Comparison of ENCODE assay signal across 27 cellular contexts in genomic region chr1:10433790-10434189, GRCh38. TPM values are rescaled to one million over a fixed set of nuclear protein-coding genes. Genes with fewer than 3 reads are reported as not detected.
DNase-seq lines count a peak whose midpoint lies in the region; ATAC-seq, FAIRE-seq and TF ChIP-seq lines count a peak whose summit lies in the region.
"Had no signal": no experiment of that assay in that cellular context is flagged by ENCODE, and none has a peak within 500 bp of the region (broad histone marks: within the 10 kb centered on the region; RNA-seq: fewer than 3 reads in every experiment).

No MANE protein-coding gene starts in this region.

- H3K4me1 ChIP-seq in BLaER1 (peaks cover 40% of the 10 kb centered on the region), GM12878 (ENCODE audit: control insufficient read depth, insufficient read depth, low read length) (peaks cover 21% of the 10 kb centered on the region)

- H3K9ac ChIP-seq in BLaER1 (no peak overlapping the region), GM12878 (ENCODE audit: control insufficient read depth, insufficient read depth, low read length) (0 out of 2 replicates have a peak overlapping the region, but pooled peaks have one; percentile 25)

- H3K9me3 ChIP-seq in BLaER1 (no peaks in the 10 kb centered on the region), GM12878 (replicated peaks; ENCODE audit: control insufficient read depth, insufficient read depth, low read length) (no peaks in the 10 kb centered on the region), MG63 (no peaks in the 10 kb centered on the region)
- H3K9me3 ChIP-seq: Caco-2 had no signal

- SMC1A ChIA-PET in GM12878 (lab: Charles Lee; ENCODE audit: uncharacterized antibody, unreplicated experiment) = interaction anchor here (0.6 to 9.0 kb wide), 10 partner anchors 9 to 127 kb away, joined by 3 to 122 read pairs (median 4); partner anchors contain the start of genes DFFA, PEX14 and PGD

- CTCF ChIA-PET in GM12878 (lab: Yijun Ruan, JAX) = interaction anchor here (0.7 to 10.5 kb wide), 9 partner anchors 9 to 648 kb away, joined by 3 to 292 read pairs (median 5); no protein-coding TSS in a partner anchor

- H3K4me1 Mint-ChIP-seq in IgD-negative memory B cell = peaks cover 15 to 20% (median 17%) of the 10 kb centered on the region in 3 donors
- peaks cover 36% of the 10 kb centered on the region for H3K4me1 Mint-ChIP-seq in neural crest cell

- no peaks in the 10 kb centered on the region for H3K27me3 ChIP-seq in BLaER1
- H3K27me3 ChIP-seq in GM12878 (replicated peaks in 1 of 2; ENCODE audit: control insufficient read depth in 2 of 2, insufficient read depth in 2 of 2, low read length in 1 of 2) = no peaks in the 10 kb centered on the region
- H3K27me3 ChIP-seq in MG63 = no peaks in the 10 kb centered on the region

- H3K36me3 Mint-ChIP-seq in IgD-negative memory B cell (no peaks in the 10 kb centered on the region), neural crest cell (ENCODE audit: low read depth) (peaks cover 4% of the 10 kb centered on the region)
- H3K36me3 Mint-ChIP-seq: T-cell had no signal

- H3K4me3 Mint-ChIP-seq in IgD-negative memory B cell (peak overlapping the region in 3 of 4 donors; percentile 17 to 90 (median 28)), neural crest cell (peak overlapping the region; percentile 70)
- H3K4me3 Mint-ChIP-seq: CD8-positive, alpha-beta T cell; GM23338; H9; T-cell had no signal

- TF ChIP-seq CTCF in GM12878 (IDR thresholded peaks at IDR 0.05 in 2 of 3, conservative IDR thresholded peaks at IDR 0.05 in 1 of 3; ENCODE audit: control insufficient read depth in 2 of 3, extremely low read depth in 1 of 3, insufficient read depth in 1 of 3, low read depth in 3 of 3, low read length in 3 of 3) (no peak), neural crest cell (conservative IDR thresholded peaks at IDR 0.05) (no peak)

- RAD21 ChIA-PET in GM12878 (lab: Charles Lee; ENCODE audit: unreplicated experiment) = interaction anchor here (0.6 to 7.6 kb wide), 6 partner anchors 23 to 776 kb away, joined by 3 to 191 read pairs (median 3); no protein-coding TSS in a partner anchor

- peak overlapping the region; percentile 35 for H2AFZ ChIP-seq in GM12878 (ENCODE audit: control insufficient read depth, low read depth, low read length)
- H2AFZ ChIP-seq: GM23338 had no signal

- peak; percentile 37 for ATAC-seq in GM12878
- no peak for ATAC-seq in GM19455 (IDR thresholded peaks at IDR 0.05; ENCODE audit: unreplicated experiment)
- ATAC-seq: CD8-positive, alpha-beta T cell; GM23338; T-cell had no signal

- H3K9me3 Mint-ChIP-seq in IgD-negative memory B cell (no peaks in the 10 kb centered on the region), neural crest cell (no peaks in the 10 kb centered on the region)
- H3K9me3 Mint-ChIP-seq: CD8-positive, alpha-beta T cell; GM23338; H9; T-cell had no signal

- intact Hi-C loops in GM12878 (cut with micrococcal nuclease; ENCODE audit: unreplicated experiment) = no loop called here

- peak overlapping the region; percentile 99 for H3K4me2 ChIP-seq in BLaER1
- peak overlapping the region; percentile 68 for H3K4me2 ChIP-seq in GM12878 (ENCODE audit: control insufficient read depth, insufficient read depth)
- H3K4me2 ChIP-seq: GM23338 had no signal

- no TSS peak for BruUV-seq in GM12878 (replicated peaks; lab: Mats Ljungman, UMichigan)

- TF ChIP-seq RAD21 in GM12878 (IDR thresholded peaks at IDR 0.05; ENCODE audit: insufficient read depth, low read depth, low read length) = no peak

- no peak for DNase-seq in GM12878 (ENCODE audit: low read depth, low spot score)
- no peak for DNase-seq in neural crest cell (ENCODE audit: low read depth, low spot score)
- DNase-seq in MG63 = no peak
- DNase-seq in activated CD4-positive, CD25-positive, alpha-beta regulatory T cell (lab: John Stamatoyannopoulos, UW) = no peak
- no peak for DNase-seq in activated CD4-positive, alpha-beta T cell treated with anti-CD3 and anti-CD28 coated beads, Interleukin-2, amount 50 U/mL, for 4 hours
- DNase-seq: 8988T; ACHN; C1 segment of cervical spinal cord; Caco-2; CD8-positive, alpha-beta T cell; EL; GDM1; H9; Kasumi-1; NCI-H2029; NCI-H446 treated with DMSO at 0.1 percent for 48 hours; NCI-H526; NCI-H82; NK-92 treated with Interleukin-12 subunit alpha and Interleukin-12 subunit beta, amount 100 ng/mL, for 24 hours; SHP77; T-cell had no signal

- no peak for TF ChIP-seq EP300 in GM12878 (IDR thresholded peaks at IDR 0.05; ENCODE audit: borderline replicate concordance in 1 of 2, control insufficient read depth in 1 of 2, low read depth in 2 of 2, low read length in 2 of 2)

- no peak overlapping the region for H3K27ac ChIP-seq in BLaER1
- 0 out of 2 replicates have a peak overlapping the region, but pooled peaks have one; percentile 40 for H3K27ac ChIP-seq in GM12878 (ENCODE audit: control insufficient read depth, insufficient read depth)

- peaks cover 7% of the 10 kb centered on the region for H3K79me2 ChIP-seq in GM12878 (ENCODE audit: control insufficient read depth, insufficient read depth, low read length)

- FAIRE-seq in GM12878 (lab: Jason Lieb, UNC) = no peak

- H3K27me3 Mint-ChIP-seq in IgD-negative memory B cell = no peaks in the 10 kb centered on the region
- H3K27me3 Mint-ChIP-seq in neural crest cell (ENCODE audit: low read depth) = no peaks in the 10 kb centered on the region
- H3K27me3 Mint-ChIP-seq: T-cell had no signal

- TF ChIP-seq POLR2A in GM12878 (IDR thresholded peaks at IDR 0.05; ENCODE audit: low read depth, low read length) = no peak

- in situ Hi-C loops in GM12878 (cut with MboI) = loop anchor here (5.0 to 10.0 kb wide), 2 partner anchors 59 to 431 kb away; no protein-coding TSS in a partner anchor

- no peaks in the 10 kb centered on the region for H4K20me1 ChIP-seq in BLaER1
- H4K20me1 ChIP-seq in GM12878 (ENCODE audit: control insufficient read depth, insufficient read depth) = no peaks in the 10 kb centered on the region

- POLR2A ChIA-PET in GM12878 (lab: Charles Lee) = interaction anchor here (0.6 to 2.8 kb wide), 7 partner anchors 13 to 483 kb away, joined by 3 to 10 read pairs (median 3); partner anchors contain the start of gene DFFA

- H3K27ac Mint-ChIP-seq in IgD-negative memory B cell (peak overlapping the region in 2 of 3 donors; percentile 75 to 97), neural crest cell (ENCODE audit: unreplicated experiment) (no peak overlapping the region)
- H3K27ac Mint-ChIP-seq: CD8-positive, alpha-beta T cell; GM23338; T-cell had no signal

- WGBS in GM12878 (ENCODE audit: insufficient coverage, insufficient replicate concordance, low lambda C conversion rate, missing lambda C conversion rate) = 26% methylated on average over 11 of the region's 11 CpGs

- 0 out of 2 replicates have a peak, but pooled peaks cover 14% of the 10 kb centered on the region for H3K36me3 ChIP-seq in BLaER1
- no peaks in the 10 kb centered on the region for H3K36me3 ChIP-seq in GM12878 (ENCODE audit: control insufficient read depth in 2 of 2, insufficient read depth in 2 of 2, low read length in 1 of 2)
- no peaks in the 10 kb centered on the region for H3K36me3 ChIP-seq in MG63

- H3K4me3 ChIP-seq in BLaER1 = no peak overlapping the region
- peak overlapping the region; percentile 16; the same call in 1 of the 2 replicates for H3K4me3 ChIP-seq in GM12878
- no peak overlapping the region for H3K4me3 ChIP-seq in MG63
- H3K4me3 ChIP-seq: GM23338 had no signal

RNA-seq across cellular contexts. Expression of gene CENPS, which starts 3.6 kb away (rescaled TPM):
- polyA plus RNA-seq in IgD-negative memory B cell (12.3 TPM), GM12878 (2011; rRNA removed) (9.4 and 15.0 TPM in 2 replicates), GM12878 (2014; fragmentation: Illumina TruSeq; extraction: Trizol) (13.3 and 15.8 TPM in 2 replicates), GM12878 (2014; fragmentation: Nextera tagmentation; extraction: Ambion mirVana) (10 to 100 TPM; 10.9 to 17.5 TPM), GM12878 (2014; rRNA removed) (13.7 and 14.3 TPM in 2 replicates), GM12878 (2016; fragmentation: Nextera tagmentation; extraction: Ambion mirVana) (10 to 100 TPM; 46.2 to 51.7 TPM)
- 3.0 and 6.2 TPM in 2 replicates for total RNA-seq in GM12878 (2013; cell fraction: nucleolus; rRNA removed)
- total RNA-seq in GM12878 (2014; rRNA removed) (10.5 and 13.3 TPM in 2 replicates), GM12878 (2014; rRNA removed; fragmentation: Illumina TruSeq; extraction: Trizol) (20.7 and 21.7 TPM in 2 replicates), GM12878 (2021) (16.3 and 17.7 TPM in 2 replicates), neural crest cell (25.9 and 26.9 TPM in 2 replicates)
- polyA plus RNA-seq in GM12878 (2011; ENCODE audit: low read depth) = 6.8 TPM
- polyA plus RNA-seq in GM12878 (2011; cell fraction: cytosol; rRNA removed) = 7.1 and 8.1 TPM in 2 replicates
- polyA plus RNA-seq in GM12878 (2011; cell fraction: nucleus; rRNA removed) = 4.9 and 5.6 TPM in 2 replicates
- 11.6 and 12.7 TPM in 2 replicates for polyA plus RNA-seq in GM12878 (2012)
- 2.3 and 2.9 TPM in 2 replicates for polyA minus RNA-seq in GM12878 (2011; rRNA and poly(A)+ RNA removed)
- 1.9 and 2.6 TPM in 2 replicates for polyA minus RNA-seq in GM12878 (2011; cell fraction: cytosol; rRNA and poly(A)+ RNA removed)
- polyA minus RNA-seq in GM12878 (2011; cell fraction: nucleus; rRNA and poly(A)+ RNA removed) = 2.1 and 6.8 TPM in 2 replicates
- total RNA-seq in MG63 (2014; rRNA removed; shearing (Covaris generic); ENCODE audit: low replicate concordance) = 13.3 and 15.0 TPM in 2 replicates

RNA-seq across cellular contexts. Expression of gene CORT, which starts 16.0 kb away (rescaled TPM):
- polyA plus RNA-seq in IgD-negative memory B cell (not detected), GM12878 (2011; rRNA removed) (0.10 and 0.12 TPM in 2 replicates), GM12878 (2014; fragmentation: Illumina TruSeq; extraction: Trizol) (0.09 and 0.57 TPM in 2 replicates), GM12878 (2014; fragmentation: Nextera tagmentation; extraction: Ambion mirVana) (under 1 TPM in 1 of 2 experiments, not detected in 1; 0.09 TPM), GM12878 (2014; rRNA removed) (0.32 TPM in 1 of 2 replicates, not detected in the other), GM12878 (2016; fragmentation: Nextera tagmentation; extraction: Ambion mirVana) (under 1 TPM; 0.33 to 0.38 TPM)
- 0.63 and 0.91 TPM in 2 replicates for total RNA-seq in GM12878 (2013; cell fraction: nucleolus; rRNA removed)
- total RNA-seq in GM12878 (2014; rRNA removed) (0.23 and 0.27 TPM in 2 replicates), GM12878 (2014; rRNA removed; fragmentation: Illumina TruSeq; extraction: Trizol) (0.18 TPM in 1 of 2 replicates, not detected in the other), GM12878 (2021) (0.49 TPM in 1 of 2 replicates, not detected in the other), neural crest cell (1.2 and 1.3 TPM in 2 replicates)
- 0.33 TPM for polyA plus RNA-seq in GM12878 (2011; ENCODE audit: low read depth)
- polyA plus RNA-seq in GM12878 (2011; cell fraction: cytosol; rRNA removed) = 0.18 TPM in 1 of 2 replicates, not detected in the other
- 0.34 TPM in 1 of 2 replicates, not detected in the other for polyA plus RNA-seq in GM12878 (2011; cell fraction: nucleus; rRNA removed)
- 0.18 and 0.27 TPM in 2 replicates for polyA plus RNA-seq in GM12878 (2012)
- polyA minus RNA-seq in GM12878 (2011; rRNA and poly(A)+ RNA removed) = 0.21 TPM in 1 of 2 replicates, not detected in the other
- not detected in 2 replicates for polyA minus RNA-seq in GM12878 (2011; cell fraction: cytosol; rRNA and poly(A)+ RNA removed)
- not detected in 2 replicates for polyA minus RNA-seq in GM12878 (2011; cell fraction: nucleus; rRNA and poly(A)+ RNA removed)
- total RNA-seq in MG63 (2014; rRNA removed; shearing (Covaris generic); ENCODE audit: low replicate concordance) = 0.33 TPM in 1 of 2 replicates, not detected in the other
- total RNA-seq: Caco-2, GM23338, H9, MCF 10A, SK-MEL-5 had no signal

RNA-seq across cellular contexts. Expression of gene PGD, which starts 34.9 kb away (rescaled TPM):
- 44.8 TPM for polyA plus RNA-seq in IgD-negative memory B cell
- 36.4 and 38.2 TPM in 2 replicates for total RNA-seq in GM12878 (2013; cell fraction: nucleolus; rRNA removed)
- 149 and 151 TPM in 2 replicates for total RNA-seq in GM12878 (2014; rRNA removed)
- 126 and 129 TPM in 2 replicates for total RNA-seq in GM12878 (2014; rRNA removed; fragmentation: Illumina TruSeq; extraction: Trizol)
- 199 and 201 TPM in 2 replicates for total RNA-seq in GM12878 (2021)
- 88.3 TPM for polyA plus RNA-seq in GM12878 (2011; ENCODE audit: low read depth)
- polyA plus RNA-seq in GM12878 (2011; rRNA removed) = 76.0 and 108 TPM in 2 replicates
- polyA plus RNA-seq in GM12878 (2011; cell fraction: cytosol; rRNA removed) = 121 TPM in 2 replicates
- 67.7 and 102 TPM in 2 replicates for polyA plus RNA-seq in GM12878 (2011; cell fraction: nucleus; rRNA removed)
- 110 and 114 TPM in 2 replicates for polyA plus RNA-seq in GM12878 (2012)
- polyA plus RNA-seq in GM12878 (2014; fragmentation: Illumina TruSeq; extraction: Trizol) = 262 and 279 TPM in 2 replicates
- 100 to 1,000 TPM; 152 to 190 TPM for polyA plus RNA-seq in GM12878 (2014; fragmentation: Nextera tagmentation; extraction: Ambion mirVana)
- 138 and 152 TPM in 2 replicates for polyA plus RNA-seq in GM12878 (2014; rRNA removed)
- polyA plus RNA-seq in GM12878 (2016; fragmentation: Nextera tagmentation; extraction: Ambion mirVana) = 100 to 1,000 TPM; 193 to 196 TPM
- polyA minus RNA-seq in GM12878 (2011; rRNA and poly(A)+ RNA removed) = 136 and 155 TPM in 2 replicates
- 55.6 and 57.6 TPM in 2 replicates for polyA minus RNA-seq in GM12878 (2011; cell fraction: cytosol; rRNA and poly(A)+ RNA removed)
- polyA minus RNA-seq in GM12878 (2011; cell fraction: nucleus; rRNA and poly(A)+ RNA removed) = 22.0 and 45.4 TPM in 2 replicates
- total RNA-seq in neural crest cell = 484 and 496 TPM in 2 replicates
- total RNA-seq in MG63 (2014; rRNA removed; shearing (Covaris generic); ENCODE audit: low replicate concordance) = 146 and 182 TPM in 2 replicates

RNA-seq across cellular contexts. Expression of gene DFFA, which starts 38.5 kb away (rescaled TPM):
- polyA plus RNA-seq in IgD-negative memory B cell (37.5 TPM), GM12878 (2011; rRNA removed) (32.8 and 38.1 TPM in 2 replicates), GM12878 (2014; fragmentation: Illumina TruSeq; extraction: Trizol) (31.7 and 37.4 TPM in 2 replicates), GM12878 (2014; fragmentation: Nextera tagmentation; extraction: Ambion mirVana) (10 to 100 TPM; 55.6 to 57.3 TPM), GM12878 (2014; rRNA removed) (36.1 and 41.1 TPM in 2 replicates), GM12878 (2016; fragmentation: Nextera tagmentation; extraction: Ambion mirVana) (10 to 100 TPM; 78.8 to 83.8 TPM)
- total RNA-seq in GM12878 (2013; cell fraction: nucleolus; rRNA removed) = 39.4 and 39.5 TPM in 2 replicates
- total RNA-seq in GM12878 (2014; rRNA removed) (41.2 and 43.3 TPM in 2 replicates), GM12878 (2014; rRNA removed; fragmentation: Illumina TruSeq; extraction: Trizol) (43.0 and 49.2 TPM in 2 replicates), GM12878 (2021) (56.0 and 56.4 TPM in 2 replicates), neural crest cell (50.5 and 54.0 TPM in 2 replicates)
- 14.8 TPM for polyA plus RNA-seq in GM12878 (2011; ENCODE audit: low read depth)
- polyA plus RNA-seq in GM12878 (2011; cell fraction: cytosol; rRNA removed) = 33.6 and 35.5 TPM in 2 replicates
- 13.9 and 15.4 TPM in 2 replicates for polyA plus RNA-seq in GM12878 (2011; cell fraction: nucleus; rRNA removed)
- polyA plus RNA-seq in GM12878 (2012) = 21.9 and 23.7 TPM in 2 replicates
- 53.0 and 57.9 TPM in 2 replicates for polyA minus RNA-seq in GM12878 (2011; rRNA and poly(A)+ RNA removed)
- polyA minus RNA-seq in GM12878 (2011; cell fraction: cytosol; rRNA and poly(A)+ RNA removed) = 11.3 and 12.0 TPM in 2 replicates
- polyA minus RNA-seq in GM12878 (2011; cell fraction: nucleus; rRNA and poly(A)+ RNA removed) = 5.2 and 7.7 TPM in 2 replicates
- total RNA-seq in MG63 (2014; rRNA removed; shearing (Covaris generic); ENCODE audit: low replicate concordance) = 36.7 and 51.9 TPM in 2 replicates

RNA-seq across cellular contexts. Expression of gene PEX14, which starts 41.0 kb away (rescaled TPM):
- 7.6 TPM for polyA plus RNA-seq in IgD-negative memory B cell
- 20.9 and 23.3 TPM in 2 replicates for total RNA-seq in GM12878 (2013; cell fraction: nucleolus; rRNA removed)
- 14.1 and 14.6 TPM in 2 replicates for total RNA-seq in GM12878 (2014; rRNA removed)
- total RNA-seq in GM12878 (2014; rRNA removed; fragmentation: Illumina TruSeq; extraction: Trizol) = 7.6 and 11.3 TPM in 2 replicates
- total RNA-seq in GM12878 (2021) = 21.5 and 21.9 TPM in 2 replicates
- 5.1 TPM for polyA plus RNA-seq in GM12878 (2011; ENCODE audit: low read depth)
- 4.0 and 6.0 TPM in 2 replicates for polyA plus RNA-seq in GM12878 (2011; rRNA removed)
- 8.3 and 10.1 TPM in 2 replicates for polyA plus RNA-seq in GM12878 (2011; cell fraction: cytosol; rRNA removed)
- polyA plus RNA-seq in GM12878 (2011; cell fraction: nucleus; rRNA removed) = 19.6 and 30.4 TPM in 2 replicates
- 15.9 and 16.2 TPM in 2 replicates for polyA plus RNA-seq in GM12878 (2012)
- polyA plus RNA-seq in GM12878 (2014; fragmentation: Illumina TruSeq; extraction: Trizol) = 3.3 and 10.7 TPM in 2 replicates
- 1 to 10 TPM; 1.4 to 1.5 TPM for polyA plus RNA-seq in GM12878 (2014; fragmentation: Nextera tagmentation; extraction: Ambion mirVana)
- polyA plus RNA-seq in GM12878 (2014; rRNA removed) = 12.8 and 15.6 TPM in 2 replicates
- polyA plus RNA-seq in GM12878 (2016; fragmentation: Nextera tagmentation; extraction: Ambion mirVana) = 10 to 100 TPM; 20.6 to 23.2 TPM
- polyA minus RNA-seq in GM12878 (2011; rRNA and poly(A)+ RNA removed) = 3.2 and 8.4 TPM in 2 replicates
- 5.2 and 7.4 TPM in 2 replicates for polyA minus RNA-seq in GM12878 (2011; cell fraction: cytosol; rRNA and poly(A)+ RNA removed)
- polyA minus RNA-seq in GM12878 (2011; cell fraction: nucleus; rRNA and poly(A)+ RNA removed) = 8.6 and 14.5 TPM in 2 replicates
- 21.5 and 28.0 TPM in 2 replicates for total RNA-seq in neural crest cell
- total RNA-seq in MG63 (2014; rRNA removed; shearing (Covaris generic); ENCODE audit: low replicate concordance) = 15.4 and 21.5 TPM in 2 replicates
